In the genomic region with DNA sequence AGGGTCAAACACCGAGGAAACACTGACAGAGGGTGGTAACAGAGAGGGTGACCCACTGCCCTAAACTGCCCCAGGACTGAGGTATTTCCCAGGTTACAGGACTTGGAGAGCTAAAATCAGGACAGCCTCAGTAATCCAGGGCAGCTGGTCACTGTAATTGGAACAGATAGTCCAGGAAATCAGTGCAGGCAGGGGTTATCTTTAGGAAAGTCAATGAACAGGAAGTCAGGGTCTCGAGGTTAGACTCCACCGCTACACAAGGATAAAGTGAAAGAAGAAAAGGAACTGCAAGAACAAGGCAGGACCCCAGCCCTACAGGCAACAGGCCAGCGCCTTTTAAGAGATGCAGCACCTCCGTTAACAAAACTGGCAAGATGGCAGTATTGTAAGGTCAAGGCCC, we compare ENCODE assay signal across 19 cellular contexts.
"Had no signal": no experiment of that assay in that cellular context is flagged by ENCODE, and none has a peak within 500 bp of the region (broad histone marks: within the 10 kb centered on the region; RNA-seq: fewer than 3 reads in every experiment).

No MANE protein-coding gene starts in this region.

- H3K27me3 ChIP-seq: MG63 had no signal

- DNase-seq: Karpas-422, KG1, MG63, NCI-H1092, NCI-H1105 treated with DMSO at 0.1 percent for 48 hours, NCI-H1417 treated with DMSO at 0.1 percent for 48 hours, NCI-H146, NCI-H1694 treated with DMSO at 0.1 percent for 48 hours, NCI-H1930, NCI-H2081, NCI-H2107, NCI-H2227 treated with DMSO at 0.1 percent for 48 hours, NCI-H524, NCI-H69, NCI-H774, SHP77, SK-N-SH, SW 1271 had no signal

- H3K9ac ChIP-seq: SK-N-SH had no signal

- H3K9me3 ChIP-seq: MG63, SK-N-SH had no signal

- H3K27ac ChIP-seq: RWPE1 had no signal

- H3K4me3 ChIP-seq: MG63 had no signal

- H3K36me3 ChIP-seq: MG63 had no signal

- H3K4me2 ChIP-seq: SK-N-SH had no signal
